ENCODE assay signal across 16 cellular contexts in genomic region chr12:98332626-98333025, GRCh38.
DNase-seq lines count a peak whose midpoint lies in the region; ATAC-seq, FAIRE-seq and TF ChIP-seq lines count a peak whose summit lies in the region.
"Had no signal": no experiment of that assay in that cellular context is flagged by ENCODE, and none has a peak within 500 bp of the region (broad histone marks: within the 10 kb centered on the region; RNA-seq: fewer than 3 reads in every experiment).

No MANE protein-coding gene starts in this region.

- H3K9me3 ChIP-seq in GM12878 (replicated peaks; ENCODE audit: control insufficient read depth, insufficient read depth, low read length): no peaks in the 10 kb centered on the region; the same call in 2 of the 3 replicates
- H3K9me3 ChIP-seq in prostate gland: no peaks in the 10 kb centered on the region
- H3K9me3 ChIP-seq: A549, heart right ventricle had no signal

- no peak for TF ChIP-seq RAD21 in GM12878 (IDR thresholded peaks at IDR 0.05; ENCODE audit: insufficient read depth, low read depth, low read length)

- no peaks in the 10 kb centered on the region for H3K79me2 ChIP-seq in GM12878 (ENCODE audit: control insufficient read depth, insufficient read depth, low read length)

- intact Hi-C loops in GM12878 (cut with micrococcal nuclease; ENCODE audit: unreplicated experiment): loop anchor here (1.0 to 2.0 kb wide), 4 partner anchors 40 to 329 kb away; no protein-coding TSS in a partner anchor
- intact Hi-C loops in prostate gland (cut with DNase I): no loop called here

- POLR2A ChIA-PET in GM12878 (lab: Charles Lee): interaction anchor here (0.6 to 1.5 kb wide), 4 partner anchors 14 to 98 kb away, joined by 3 to 5 read pairs (median 4); no protein-coding TSS in a partner anchor

- no peaks in the 10 kb centered on the region for H4K20me1 ChIP-seq in GM12878 (ENCODE audit: control insufficient read depth, insufficient read depth)

- TF ChIP-seq CTCF in GM12878 (IDR thresholded peaks at IDR 0.05 in 2 of 3, conservative IDR thresholded peaks at IDR 0.05 in 1 of 3; ENCODE audit: control insufficient read depth in 2 of 3, extremely low read depth in 1 of 3, insufficient read depth in 1 of 3, low read depth in 3 of 3, low read length in 3 of 3) (peak; percentile 12 to 57 (median 18); a peak in 3 of 6 replicates), prostate gland (IDR thresholded peaks at IDR 0.05) (no peak)

- no peak overlapping the region for H3K4me2 ChIP-seq in GM12878 (ENCODE audit: control insufficient read depth, insufficient read depth)
- H3K4me2 ChIP-seq: A549 had no signal

- FAIRE-seq in GM12878 (lab: Jason Lieb, UNC): no peak
- FAIRE-seq: A549, HTR-8/SVneo had no signal

- ATAC-seq in GM21825 (IDR thresholded peaks at IDR 0.05; ENCODE audit: unreplicated experiment): peak; percentile 74
- ATAC-seq in HG03442 (IDR thresholded peaks at IDR 0.05; ENCODE audit: unreplicated experiment): peak; percentile 59
- peak; percentile 91 for ATAC-seq in GM12878
- ATAC-seq: activated CD8-positive, alpha-beta memory T cell treated with anti-CD3 and anti-CD28 coated beads, Interleukin-2, amount 10 ng/mL, durations not matched to agents 7 days and 5 days; heart right ventricle; T-helper 17 cell had no signal

- no peak overlapping the region for H3K9ac ChIP-seq in GM12878 (ENCODE audit: control insufficient read depth, insufficient read depth, low read length)

- peak in 1 of 2 experiments; percentile 8; a peak in 1 of 4 replicates for TF ChIP-seq EP300 in GM12878 (IDR thresholded peaks at IDR 0.05; ENCODE audit: borderline replicate concordance in 1 of 2, control insufficient read depth in 1 of 2, low read depth in 2 of 2, low read length in 2 of 2)

- H3K27me3 ChIP-seq in GM12878 (replicated peaks in 1 of 2; ENCODE audit: control insufficient read depth in 2 of 2, insufficient read depth in 2 of 2, low read length in 1 of 2) (peaks cover 0 to 3% of the 10 kb centered on the region in 2 experiments; a peak in 1 of 4 replicates), prostate gland (replicated peaks; ENCODE audit: insufficient read depth) (no peaks in the 10 kb centered on the region)
- H3K27me3 ChIP-seq: heart right ventricle had no signal

- DNase-seq in NCI-H345 (lab: John Stamatoyannopoulos, UW) (peak; percentile 9), NCI-H345 treated with DMSO at 0.1 percent for 48 hours (lab: John Stamatoyannopoulos, UW; ENCODE audit: unreplicated experiment) (no peak), GM12878 (ENCODE audit: low read depth, low spot score) (peak; percentile 64), HuH-7 (ENCODE audit: low spot score) (no peak), SHP77 treated with DMSO at 0.1 percent for 48 hours (lab: John Stamatoyannopoulos, UW) (no peak), prostate gland (ENCODE audit: low spot score) (no peak)
- DNase-seq: activated CD8-positive, alpha-beta memory T cell treated with anti-CD3 and anti-CD28 coated beads, Interleukin-2, amount 10 ng/mL, durations not matched to agents 7 days and 5 days; anterior cingulate cortex; effector CD4-positive, alpha-beta T cell; heart right ventricle; mesendoderm; T-helper 17 cell had no signal

- H3K36me3 ChIP-seq in GM12878 (ENCODE audit: control insufficient read depth in 2 of 2, insufficient read depth in 2 of 2, low read length in 1 of 2) (no peaks in the 10 kb centered on the region), prostate gland (no peaks in the 10 kb centered on the region)
- H3K36me3 ChIP-seq: heart right ventricle had no signal

- 7% methylated on average over 1 of the region's 1 CpG for WGBS in GM12878 (ENCODE audit: insufficient coverage, insufficient replicate concordance, low lambda C conversion rate, missing lambda C conversion rate)
- WGBS in prostate gland: 78% methylated on average over 1 of the region's 1 CpG

- H3K4me1 ChIP-seq in GM12878 (ENCODE audit: control insufficient read depth, insufficient read depth, low read length): no peaks in the 10 kb centered on the region
- H3K4me1 ChIP-seq in prostate gland (replicated peaks): no peaks in the 10 kb centered on the region
- H3K4me1 ChIP-seq: A549, heart right ventricle had no signal

- SMC1A ChIA-PET in GM12878 (lab: Charles Lee; ENCODE audit: uncharacterized antibody, unreplicated experiment): interaction anchor here (0.8 to 9.4 kb wide), 18 partner anchors 13 to 790 kb away, joined by 3 to 80 read pairs (median 4); no protein-coding TSS in a partner anchor

- in situ Hi-C loops in GM12878 (cut with MboI): no loop called here

- H3K27ac ChIP-seq in GM12878 (ENCODE audit: control insufficient read depth, insufficient read depth) (no peak overlapping the region), prostate gland (no peak overlapping the region)
- H3K27ac ChIP-seq: A549, heart right ventricle had no signal

- BruUV-seq in GM12878 (replicated peaks; lab: Mats Ljungman, UMichigan): no TSS peak

- H3K4me3 ChIP-seq in GM12878 (no peak overlapping the region), prostate gland (no peak overlapping the region)
- H3K4me3 ChIP-seq: A549, heart right ventricle had no signal

- RAD21 ChIA-PET in GM12878 (lab: Charles Lee; ENCODE audit: unreplicated experiment): interaction anchor here (0.6 to 5.1 kb wide), 21 partner anchors 19 to 1344 kb away, joined by 3 to 35 read pairs (median 4); no protein-coding TSS in a partner anchor

- TF ChIP-seq POLR2A in GM12878 (IDR thresholded peaks at IDR 0.05; ENCODE audit: low read depth, low read length) (no peak), prostate gland (IDR thresholded peaks at IDR 0.05) (no peak)

- H2AFZ ChIP-seq in GM12878 (ENCODE audit: control insufficient read depth, low read depth, low read length): no peak overlapping the region

- CTCF ChIA-PET in GM12878 (lab: Yijun Ruan, JAX): interaction anchor here (0.6 to 4.1 kb wide), 15 partner anchors 8 to 1753 kb away, joined by 3 to 16 read pairs (median 4); no protein-coding TSS in a partner anchor

TF ChIP-seq in GM12878, 131 proteins besides CTCF, POLR2A, EP300 and RAD21 (continues in another document):
- TF ChIP-seq IRF5 (IDR thresholded peaks at IDR 0.05; ENCODE audit: borderline replicate concordance) (no peak), NFYA (IDR thresholded peaks at IDR 0.05; ENCODE audit: borderline replicate concordance, low read depth, low read length) (no peak), SPI1 (IDR thresholded peaks at IDR 0.05; ENCODE audit: borderline replicate concordance, insufficient read depth, low read depth, low read length) (peak; percentile 71; the same call in 1 of the 2 replicates), DPF2 (IDR thresholded peaks at IDR 0.05) (peak; percentile 22; the same call in 1 of the 2 replicates), SP1 (IDR thresholded peaks at IDR 0.05; ENCODE audit: low read depth, low read length) (no peak), SMC3 (IDR thresholded peaks at IDR 0.05; ENCODE audit: borderline replicate concordance, low read length) (peak; percentile 43; the same call in 1 of the 2 replicates), IKZF2 (IDR thresholded peaks at IDR 0.05) (peak; percentile 21 to 30; a peak in 2 of 4 replicates), SMARCA5 (IDR thresholded peaks at IDR 0.05) (peak; percentile 58; the same call in 1 of the 2 replicates), IKZF1 (conservative IDR thresholded peaks at IDR 0.05) (peak; percentile 29; the same call in 1 of the 2 replicates), RAD51 (IDR thresholded peaks at IDR 0.05) (no peak), CHD2 (IDR thresholded peaks at IDR 0.05; ENCODE audit: borderline replicate concordance, low read depth, low read length) (no peak), BCL3 (IDR thresholded peaks at IDR 0.05; ENCODE audit: borderline replicate concordance, insufficient read depth, low read depth, low read length, poor library complexity, severe bottlenecking) (no peak), RCOR1 (conservative IDR thresholded peaks at IDR 0.05; ENCODE audit: low read depth, low read length) (no peak), NR2C1 (IDR thresholded peaks at IDR 0.05) (no peak), PML (IDR thresholded peaks at IDR 0.05; ENCODE audit: low read length) (no peak), MLLT1 (IDR thresholded peaks at IDR 0.05) (no peak), ATF7 (IDR thresholded peaks at IDR 0.05; ENCODE audit: low read depth) (peak; percentile 53; the same call in 1 of the 2 replicates), ZNF24 (IDR thresholded peaks at IDR 0.05) (0 out of 2 replicates have a peak, but pooled peaks have one; percentile 13)

Comparison
In these comparisons a context has a peak if more than half of its experiments do, and no peak if none do; other contexts are left out.
1. DNase-seq: peak in NCI-H345 (single experiment) and GM12878 (single experiment); none in NCI-H345 treated with DMSO at 0.1 percent for 48 hours (single experiment), HuH-7 (single experiment), SHP77 treated with DMSO at 0.1 percent for 48 hours (single experiment) and prostate gland (single experiment).
2. CTCF ChIP-seq: peak in GM12878 (3 of 3); none in prostate gland (0 of 4).
3. Peak in every context shown above with its lines, with median percentiles within 50 percentile points of each other: ATAC-seq.